In genomic region chr14:49366416-49366815, GRCh38 we compare ENCODE assay signal across 2 cellular contexts.
TF ChIP-seq lines count a peak whose summit lies in the region.

No MANE protein-coding gene starts in this region.

TF ChIP-seq in HepG2, 621 proteins besides CTCF, POLR2A, EP300 and RAD21 (continued from another document):
- TF ChIP-seq TARDBP (CRISPR knock-in tag; IDR thresholded peaks at IDR 0.05) = no peak
- no peak for TF ChIP-seq FOXK2 (IDR thresholded peaks at IDR 0.05)

TF ChIP-seq in SK-N-SH, 30 proteins besides CTCF, POLR2A, EP300 and RAD21 (continued from another document):
- no peak for TF ChIP-seq FOSL2 (IDR thresholded peaks at IDR 0.05; ENCODE audit: borderline replicate concordance, low read depth)
- TF ChIP-seq NRF1 (IDR thresholded peaks at IDR 0.05; ENCODE audit: low read depth, low read length) = no peak
- TF ChIP-seq RXRA (IDR thresholded peaks at IDR 0.05; ENCODE audit: borderline replicate concordance, low read depth) = no peak
- no peak for TF ChIP-seq ZBTB33 (IDR thresholded peaks at IDR 0.05; ENCODE audit: borderline replicate concordance, low read depth)
- no peak for TF ChIP-seq NFIC (IDR thresholded peaks at IDR 0.05; ENCODE audit: borderline replicate concordance)
- TF ChIP-seq MXI1 (IDR thresholded peaks at IDR 0.05; ENCODE audit: low read depth, low read length) = no peak
TF ChIP-seq in SK-N-SH: peak in this region for 0.
